ENCODE assay signal across 8 cellular contexts in the genomic region with DNA sequence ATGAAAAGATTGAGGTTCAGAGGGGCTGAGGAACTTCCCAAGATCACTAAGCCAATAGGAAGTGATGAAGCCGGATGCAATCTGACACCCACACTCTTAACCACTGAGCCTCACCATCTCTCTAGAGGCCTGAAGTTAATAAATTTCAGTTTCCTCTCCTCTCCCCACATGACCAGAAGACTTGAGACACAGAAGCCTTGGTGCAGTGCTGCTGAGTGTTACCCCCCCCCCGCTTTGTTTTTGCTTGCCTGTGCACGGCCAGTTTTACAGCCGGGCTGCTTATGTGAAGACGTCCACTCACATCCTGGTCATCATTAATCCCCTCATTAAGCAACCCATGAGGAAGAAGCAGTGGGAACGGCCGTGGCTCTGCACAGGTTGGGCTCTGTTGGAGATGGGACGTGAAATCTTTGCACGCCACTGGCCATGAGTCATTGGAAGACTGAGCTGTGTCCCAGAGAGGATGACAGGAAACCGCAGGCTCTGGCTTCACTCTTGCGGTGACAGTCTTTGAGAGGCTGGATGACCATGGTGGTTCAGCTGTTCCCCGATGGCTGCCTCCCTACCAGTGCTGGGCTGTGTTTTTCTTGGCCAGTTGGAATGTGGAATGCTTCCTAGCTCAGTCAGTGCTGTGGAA.
DNase-seq lines count a peak whose midpoint lies in the region; ATAC-seq, FAIRE-seq and TF ChIP-seq lines count a peak whose summit lies in the region.

No MANE protein-coding gene starts in this region.

- 68 to 75% methylated on average over 12 of the region's 12 CpGs for WGBS in pancreas, 2 donors

- DNase-seq in brain microvascular endothelial cell (peak; percentile 99), pancreas (peak in 3 of 6 donors; percentile 7 to 45 (median 18)), D341Med (ENCODE audit: low spot score) (no peak)
- no peak for DNase-seq in effector memory CD8-positive, alpha-beta T cell
- DNase-seq in stimulated activated effector memory CD8-positive, alpha-beta T cell treated with anti-CD3 and anti-CD28 coated beads, Interleukin-12 subunit alpha, Interleukin-12 subunit beta, amount 100 ng/mL, for 72 hours (ENCODE audit: low spot score in 2 of 2) = no peak
- no peak for DNase-seq in activated T-cell treated with anti-CD3 and anti-CD28 coated beads, Interleukin-2, amount 50 U/mL, for 72 hours

- no peak for FAIRE-seq in pancreas (lab: Jason Lieb, UNC)

- H3K27ac ChIP-seq in brain microvascular endothelial cell = peak overlapping the region; percentile 94
- no peak overlapping the region for H3K27ac ChIP-seq in pancreas

- H3K4me1 Mint-ChIP-seq in effector memory CD8-positive, alpha-beta T cell (ENCODE audit: low read depth in 2 of 2) = no peaks in the 10 kb centered on the region
- no peaks in the 10 kb centered on the region for H3K4me1 Mint-ChIP-seq in stimulated activated effector memory CD8-positive, alpha-beta T cell treated with anti-CD3 and anti-CD28 coated beads, Interleukin-12 subunit alpha, Interleukin-12 subunit beta, amount 100 ng/mL, for 72 hours
- H3K4me1 Mint-ChIP-seq in activated T-cell treated with anti-CD3 and anti-CD28 coated beads, Interleukin-2, amount 50 U/mL, for 72 hours (ENCODE audit: low read depth) = no peaks in the 10 kb centered on the region

- H3K27me3 ChIP-seq in brain microvascular endothelial cell (replicated peaks) (no peaks in the 10 kb centered on the region), pancreas (no peaks in the 10 kb centered on the region)

- H3K9me3 Mint-ChIP-seq in effector memory CD8-positive, alpha-beta T cell = peaks cover 5 to 17% of the 10 kb centered on the region in 2 donors
- peaks cover 16% of the 10 kb centered on the region for H3K9me3 Mint-ChIP-seq in stimulated activated effector memory CD8-positive, alpha-beta T cell treated with anti-CD3 and anti-CD28 coated beads, Interleukin-12 subunit alpha, Interleukin-12 subunit beta, amount 100 ng/mL, for 72 hours
- H3K9me3 Mint-ChIP-seq in activated T-cell treated with anti-CD3 and anti-CD28 coated beads, Interleukin-2, amount 50 U/mL, for 72 hours = peaks cover 12 to 13% of the 10 kb centered on the region in 2 donors

- no peak overlapping the region for H3K4me3 Mint-ChIP-seq in effector memory CD8-positive, alpha-beta T cell
- no peak overlapping the region for H3K4me3 Mint-ChIP-seq in stimulated activated effector memory CD8-positive, alpha-beta T cell treated with anti-CD3 and anti-CD28 coated beads, Interleukin-12 subunit alpha, Interleukin-12 subunit beta, amount 100 ng/mL, for 72 hours
- H3K4me3 Mint-ChIP-seq in activated T-cell treated with anti-CD3 and anti-CD28 coated beads, Interleukin-2, amount 50 U/mL, for 72 hours = no peak overlapping the region

- no peaks in the 10 kb centered on the region for H3K9me3 ChIP-seq in pancreas

- H3K27me3 Mint-ChIP-seq in effector memory CD8-positive, alpha-beta T cell = no peaks in the 10 kb centered on the region
- no peaks in the 10 kb centered on the region for H3K27me3 Mint-ChIP-seq in activated T-cell treated with anti-CD3 and anti-CD28 coated beads, Interleukin-2, amount 50 U/mL, for 72 hours (ENCODE audit: low read depth)

- intact Hi-C loops in pancreas (cut with DNase I) = no loop called here

- H3K36me3 ChIP-seq in brain microvascular endothelial cell (replicated peaks) (no peaks in the 10 kb centered on the region), pancreas (no peaks in the 10 kb centered on the region)

- no peaks in the 10 kb centered on the region for H3K36me3 Mint-ChIP-seq in effector memory CD8-positive, alpha-beta T cell (ENCODE audit: insufficient read depth)
- no peaks in the 10 kb centered on the region for H3K36me3 Mint-ChIP-seq in stimulated activated effector memory CD8-positive, alpha-beta T cell treated with anti-CD3 and anti-CD28 coated beads, Interleukin-12 subunit alpha, Interleukin-12 subunit beta, amount 100 ng/mL, for 72 hours
- no peaks in the 10 kb centered on the region for H3K36me3 Mint-ChIP-seq in activated T-cell treated with anti-CD3 and anti-CD28 coated beads, Interleukin-2, amount 50 U/mL, for 72 hours (ENCODE audit: insufficient read depth in 2 of 2)

- no peak overlapping the region for H3K4me3 ChIP-seq in brain microvascular endothelial cell (ENCODE audit: low read depth, low read length)
- no peak overlapping the region for H3K4me3 ChIP-seq in pancreas

- ATAC-seq in GM18867 (IDR thresholded peaks at IDR 0.05; ENCODE audit: unreplicated experiment) (peak; percentile 88), HG03196 (IDR thresholded peaks at IDR 0.05; ENCODE audit: unreplicated experiment) (peak; percentile 73), pancreas (peak in 3 of 4 donors; percentile 34 to 73 (median 59))
- no peak for ATAC-seq in effector memory CD8-positive, alpha-beta T cell (replicated peaks)
- no peak for ATAC-seq in stimulated activated effector memory CD8-positive, alpha-beta T cell treated with anti-CD3 and anti-CD28 coated beads, Interleukin-12 subunit alpha, Interleukin-12 subunit beta, amount 100 ng/mL, for 72 hours
- no peak for ATAC-seq in activated T-cell treated with anti-CD3 and anti-CD28 coated beads, Interleukin-2, amount 50 U/mL, for 72 hours (replicated peaks in 1 of 2)

- H3K4me1 ChIP-seq in pancreas = no peaks in the 10 kb centered on the region

- H3K27ac Mint-ChIP-seq in effector memory CD8-positive, alpha-beta T cell = no peak overlapping the region
- H3K27ac Mint-ChIP-seq in stimulated activated effector memory CD8-positive, alpha-beta T cell treated with anti-CD3 and anti-CD28 coated beads, Interleukin-12 subunit alpha, Interleukin-12 subunit beta, amount 100 ng/mL, for 72 hours = no peak overlapping the region
- H3K27ac Mint-ChIP-seq in activated T-cell treated with anti-CD3 and anti-CD28 coated beads, Interleukin-2, amount 50 U/mL, for 72 hours = no peak overlapping the region

- TF ChIP-seq CTCF in brain microvascular endothelial cell (IDR thresholded peaks at IDR 0.05; ENCODE audit: low read depth, low read length, missing control alignments) = no peak
- TF ChIP-seq CTCF in pancreas (IDR thresholded peaks at IDR 0.05) = no peak

- in situ Hi-C loops in brain microvascular endothelial cell (cut with HindIII; ENCODE audit: low pct_ligation_motif_present, low sequenced_read_pairs) = loop anchor here (25.0 kb wide), 2 partner anchors 327 to 552 kb away; partner anchors contain the start of gene WNT5A

Comparison
In these comparisons a context has a peak if more than half of its experiments do, and no peak if none do; other contexts are left out.
1. ATAC-seq: peak in GM18867 (single experiment), HG03196 (single experiment) and pancreas (3 of 4); none in effector memory CD8-positive, alpha-beta T cell (single experiment), stimulated activated effector memory CD8-positive, alpha-beta T cell treated with anti-CD3 and anti-CD28 coated beads, Interleukin-12 subunit alpha, Interleukin-12 subunit beta, amount 100 ng/mL, for 72 hours (single experiment) and activated T-cell treated with anti-CD3 and anti-CD28 coated beads, Interleukin-2, amount 50 U/mL, for 72 hours (0 of 2).